In the genomic region with DNA sequence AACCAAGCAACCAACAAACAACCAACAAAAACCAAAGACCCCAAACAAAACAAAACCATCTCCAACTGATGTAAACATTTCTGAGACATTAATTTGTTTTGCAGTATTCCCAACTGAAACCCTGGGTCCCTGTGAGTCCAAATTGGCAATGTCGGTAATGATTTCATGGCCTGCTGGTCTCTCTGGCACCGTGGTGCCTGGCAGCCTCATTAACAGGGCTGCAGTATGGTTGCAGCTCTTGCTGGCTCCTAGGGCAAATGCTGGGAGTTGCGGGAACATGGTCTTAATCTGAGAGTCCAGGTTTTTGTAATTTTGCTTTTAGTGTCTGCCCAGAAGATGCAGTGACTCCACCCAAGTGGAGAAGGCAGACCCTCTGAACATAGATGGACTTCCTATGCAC, we compare ENCODE assay signal across 25 cellular contexts.
"Had no signal": no experiment of that assay in that cellular context is flagged by ENCODE, and none has a peak within 500 bp of the region (broad histone marks: within the 10 kb centered on the region; RNA-seq: fewer than 3 reads in every experiment).

No MANE protein-coding gene starts in this region.

- H3K27me3 ChIP-seq: colonic mucosa, gastrocnemius medialis, pancreas, thyroid gland had no signal

- H3K4me3 ChIP-seq: breast epithelium, colonic mucosa, gastrocnemius medialis, pancreas, psoas muscle, smooth muscle cell, thyroid gland had no signal

- DNase-seq: activated CD4-positive, alpha-beta T cell treated with anti-CD3 and anti-CD28 coated beads for 4 hours; activated CD4-positive, alpha-beta T cell treated with anti-CD3 and anti-CD28 coated beads, Interleukin-2, amount 50 U/mL, for 4 hours; activated naive CD4-positive, alpha-beta T cell; activated T-cell treated with anti-CD3 and anti-CD28 coated beads for 4 hours; activated T-cell treated with anti-CD3 and anti-CD28 coated beads, Interleukin-2, amount 50 U/mL, for 72 hours; central memory CD4-positive, alpha-beta T cell; colonic mucosa; effector memory CD4-positive, alpha-beta T cell; gastrocnemius medialis; hippocampal formation; left cardiac atrium; midbrain; naive thymus-derived CD4-positive, alpha-beta T cell; psoas muscle; stimulated activated CD4-positive, alpha-beta T cell treated with anti-CD3 and anti-CD28 coated beads, Interleukin-1b, Interleukin-23, amount 100 ng/mL, for 48 hours; stimulated activated CD4-positive, alpha-beta T cell treated with anti-CD3 and anti-CD28 coated beads, Interleukin-4, amount 100 ng/mL, for 4 hours; stimulated activated CD8-positive, alpha-beta memory T cell treated with anti-CD3 and anti-CD28 coated beads, Interleukin-4, amount 100 ng/mL, for 48 hours; stimulated activated naive CD8-positive, alpha-beta T cell treated with anti-CD3 and anti-CD28 coated beads, Interleukin-15, amount 100 ng/mL, for 72 hours; T-helper 9 cell; thyroid gland had no signal

- H3K36me3 ChIP-seq: breast epithelium, colonic mucosa, gastrocnemius medialis, pancreas, thyroid gland had no signal

- H3K9me3 ChIP-seq: breast epithelium, colonic mucosa, gastrocnemius medialis, pancreas, psoas muscle, thyroid gland had no signal

- H3K27ac ChIP-seq: breast epithelium, colonic mucosa, gastrocnemius medialis, pancreas, psoas muscle, thyroid gland had no signal

- ATAC-seq: activated naive CD4-positive, alpha-beta T cell treated with anti-CD3 and anti-CD28 coated beads, Interleukin-2, amount 50 U/mL, for 72 hours; activated T-cell treated with anti-CD3 and anti-CD28 coated beads, Interleukin-2, amount 50 U/mL, for 72 hours; gastrocnemius medialis; left cardiac atrium; naive thymus-derived CD4-positive, alpha-beta T cell; psoas muscle; stimulated activated memory B cell treated with anti-CD40 and anti-IgM and Interleukin-4, amounts not matched to agents 10 μg/mL and 1 μg/mL and 100 μg/mL, for 72 hours; stimulated activated naive CD8-positive, alpha-beta T cell treated with anti-CD3 and anti-CD28 coated beads, Interleukin-15, amount 100 ng/mL, for 72 hours had no signal

- H3K4me1 ChIP-seq: breast epithelium, colonic mucosa, gastrocnemius medialis, pancreas, psoas muscle, thyroid gland had no signal
